Comparison of ENCODE assay signal across 8 cellular contexts in genomic region chr1:172531412-172531811, GRCh38. TPM values are rescaled to one million over a fixed set of nuclear protein-coding genes. Genes with fewer than 3 reads are reported as not detected.
DNase-seq lines count a peak whose midpoint lies in the region; ATAC-seq, FAIRE-seq and TF ChIP-seq lines count a peak whose summit lies in the region.

No MANE protein-coding gene starts in this region.

- intact Hi-C loops in GM12878 (cut with micrococcal nuclease; ENCODE audit: unreplicated experiment) = loop anchor here (5.0 kb wide), 1 partner anchor 1044 kb away; the partner anchor contains the start of gene PRRC2C

- DNase-seq in activated naive CD4-positive, alpha-beta T cell (lab: John Stamatoyannopoulos, UW) = no peak
- DNase-seq in GM12878 (ENCODE audit: low read depth, low spot score) (no peak), upper lobe of left lung (no peak), CD1c-positive myeloid dendritic cell (ENCODE audit: extremely low spot score) (no peak)

- POLR2A ChIA-PET in GM12878 (lab: Charles Lee) = interaction anchor here (0.8 kb wide), 1 partner anchor 1337 kb away, joined by 3 read pairs; the partner anchor contains the start of genes GAS5 and ZBTB37

- SMC1A ChIA-PET in GM12878 (lab: Charles Lee; ENCODE audit: uncharacterized antibody, unreplicated experiment) = interaction anchor here (0.7 to 0.9 kb wide), 2 partner anchors 14 to 398 kb away, joined by 3 read pairs; no protein-coding TSS in a partner anchor

- peak overlapping the region; percentile 74 for H3K9ac ChIP-seq in GM12878 (ENCODE audit: control insufficient read depth, insufficient read depth, low read length)

- in situ Hi-C loops in GM12878 (cut with MboI) = no loop called here

- H4K20me1 ChIP-seq in GM12878 (ENCODE audit: control insufficient read depth, insufficient read depth) = no peaks in the 10 kb centered on the region

- H2AFZ ChIP-seq in GM12878 (ENCODE audit: control insufficient read depth, low read depth, low read length) = peak overlapping the region; percentile 100

- TF ChIP-seq POLR2A in GM12878 (IDR thresholded peaks at IDR 0.05; ENCODE audit: low read depth, low read length) = no peak
- TF ChIP-seq POLR2A in upper lobe of left lung (IDR thresholded peaks at IDR 0.05) = no peak

- TF ChIP-seq EP300 in GM12878 (IDR thresholded peaks at IDR 0.05; ENCODE audit: borderline replicate concordance in 1 of 2, control insufficient read depth in 1 of 2, low read depth in 2 of 2, low read length in 2 of 2) (no peak), upper lobe of left lung (IDR thresholded peaks at IDR 0.05) (no peak)

- no TSS peak for BruUV-seq in GM12878 (replicated peaks; lab: Mats Ljungman, UMichigan)

- H3K9me3 Mint-ChIP-seq in activated naive CD4-positive, alpha-beta T cell treated with anti-CD3 and anti-CD28 coated beads, Interleukin-2, amount 50 U/mL, for 24 hours = no peaks in the 10 kb centered on the region

- peaks cover 34% of the 10 kb centered on the region for H3K79me2 ChIP-seq in GM12878 (ENCODE audit: control insufficient read depth, insufficient read depth, low read length)

- peak overlapping the region; percentile 85 for H3K4me3 ChIP-seq in GM12878
- H3K4me3 ChIP-seq in mesodermal cell (ENCODE audit: extremely low read depth, insufficient read depth, low read length, poor library complexity, severe bottlenecking) = peak overlapping the region; percentile 92
- H3K4me3 ChIP-seq in upper lobe of left lung = peak overlapping the region in 3 of 4 donors; percentile 74 to 97 (median 92)

- peaks cover 43% of the 10 kb centered on the region for H3K4me1 Mint-ChIP-seq in activated naive CD4-positive, alpha-beta T cell treated with anti-CD3 and anti-CD28 coated beads, Interleukin-2, amount 50 U/mL, for 24 hours

- ATAC-seq in GM12878 (no peak), upper lobe of left lung (ENCODE audit: low FRiP score in 2 of 2) (no peak), GM21529 (IDR thresholded peaks at IDR 0.05; ENCODE audit: unreplicated experiment) (no peak), GM21717 (IDR thresholded peaks at IDR 0.05; ENCODE audit: unreplicated experiment) (no peak)

- no peaks in the 10 kb centered on the region for H3K27me3 ChIP-seq in GM12878 (replicated peaks in 1 of 2; ENCODE audit: control insufficient read depth in 2 of 2, insufficient read depth in 2 of 2, low read length in 1 of 2)
- no peaks in the 10 kb centered on the region for H3K27me3 ChIP-seq in upper lobe of left lung

- 25% methylated on average over 2 of the region's 2 CpGs for WGBS in GM12878 (ENCODE audit: insufficient coverage, insufficient replicate concordance, low lambda C conversion rate, missing lambda C conversion rate)
- WGBS in mesodermal cell (ENCODE audit: insufficient coverage in 2 of 2), 2 experiments = 67% methylated on average over 1 of the region's 2 CpGs; no CpG with 5 or more reads in 1 of the 2 experiments
- 16 to 18% methylated on average over 2 of the region's 2 CpGs for WGBS in upper lobe of left lung, 2 donors

- H3K27ac ChIP-seq in GM12878 (ENCODE audit: control insufficient read depth, insufficient read depth) (peak overlapping the region; percentile 95; the same call in 1 of the 2 replicates), mesodermal cell (ENCODE audit: low read depth, low read length, severe bottlenecking) (no peak overlapping the region), upper lobe of left lung (peak overlapping the region; percentile 98 to 99 (median 99))

- peak overlapping the region; percentile 100 for H3K27ac Mint-ChIP-seq in activated naive CD4-positive, alpha-beta T cell treated with anti-CD3 and anti-CD28 coated beads, Interleukin-2, amount 50 U/mL, for 24 hours

- RAD21 ChIA-PET in GM12878 (lab: Charles Lee; ENCODE audit: unreplicated experiment) = no interaction called here

- peaks cover 6% of the 10 kb centered on the region for H3K27me3 Mint-ChIP-seq in activated naive CD4-positive, alpha-beta T cell treated with anti-CD3 and anti-CD28 coated beads, Interleukin-2, amount 50 U/mL, for 24 hours

- CTCF ChIA-PET in GM12878 (lab: Yijun Ruan, JAX) = interaction anchor here (0.7 to 1.2 kb wide), 3 partner anchors 14 to 895 kb away, joined by 3 to 4 read pairs (median 3); no protein-coding TSS in a partner anchor

- no peak for TF ChIP-seq RAD21 in GM12878 (IDR thresholded peaks at IDR 0.05; ENCODE audit: insufficient read depth, low read depth, low read length)

- H3K9me3 ChIP-seq in GM12878 (replicated peaks; ENCODE audit: control insufficient read depth, insufficient read depth, low read length) = no peaks in the 10 kb centered on the region
- H3K9me3 ChIP-seq in mesodermal cell (ENCODE audit: control insufficient read depth, low read length) = no peaks in the 10 kb centered on the region
- H3K9me3 ChIP-seq in upper lobe of left lung = no peaks in the 10 kb centered on the region

- TF ChIP-seq CTCF in GM12878 (IDR thresholded peaks at IDR 0.05 in 2 of 3, conservative IDR thresholded peaks at IDR 0.05 in 1 of 3; ENCODE audit: control insufficient read depth in 2 of 3, extremely low read depth in 1 of 3, insufficient read depth in 1 of 3, low read depth in 3 of 3, low read length in 3 of 3) (no peak), upper lobe of left lung (IDR thresholded peaks at IDR 0.05) (no peak)

- H3K36me3 Mint-ChIP-seq in activated naive CD4-positive, alpha-beta T cell treated with anti-CD3 and anti-CD28 coated beads, Interleukin-2, amount 50 U/mL, for 24 hours = no peaks in the 10 kb centered on the region

- H3K4me1 ChIP-seq in GM12878 (ENCODE audit: control insufficient read depth, insufficient read depth, low read length) = peaks cover 5% of the 10 kb centered on the region; the same call in 1 of the 2 replicates
- H3K4me1 ChIP-seq in mesodermal cell (ENCODE audit: control insufficient read depth, insufficient read depth, low read length, poor library complexity, severe bottlenecking) = peaks cover 19% of the 10 kb centered on the region
- H3K4me1 ChIP-seq in upper lobe of left lung = peaks cover 18 to 33% (median 31%) of the 10 kb centered on the region in 4 donors

- H3K4me2 ChIP-seq in GM12878 (ENCODE audit: control insufficient read depth, insufficient read depth) = peak overlapping the region; percentile 79

- FAIRE-seq in GM12878 (lab: Jason Lieb, UNC) = no peak

- H3K36me3 ChIP-seq in GM12878 (ENCODE audit: control insufficient read depth in 2 of 2, insufficient read depth in 2 of 2, low read length in 1 of 2) (no peaks in the 10 kb centered on the region), mesodermal cell (ENCODE audit: control insufficient read depth, insufficient read depth, low read length) (no peaks in the 10 kb centered on the region), upper lobe of left lung (no peaks in the 10 kb centered on the region)

- H3K4me3 Mint-ChIP-seq in activated naive CD4-positive, alpha-beta T cell treated with anti-CD3 and anti-CD28 coated beads, Interleukin-2, amount 50 U/mL, for 24 hours = peak overlapping the region; percentile 99

TF ChIP-seq in GM12878, 131 proteins besides CTCF, POLR2A, EP300 and RAD21:
- no peak for TF ChIP-seq NR2F1 (conservative IDR thresholded peaks at IDR 0.05)
- TF ChIP-seq FOXM1 (IDR thresholded peaks at IDR 0.05; ENCODE audit: low read depth, low read length) = no peak
- no peak for TF ChIP-seq NRF1 (conservative IDR thresholded peaks at IDR 0.05; ENCODE audit: low read depth, low read length)
TF ChIP-seq in GM12878: peak in this region for 0.

RNA-seq across cellular contexts. Expression of gene SUCO, which starts 1.5 kb away (rescaled TPM):
- total RNA-seq in GM12878 (2013; cell fraction: nucleolus; rRNA removed) = 95.0 and 95.3 TPM in 2 replicates
- total RNA-seq in GM12878 (2014; rRNA removed) (7.6 and 10.7 TPM in 2 replicates), GM12878 (2014; rRNA removed; fragmentation: Illumina TruSeq; extraction: Trizol) (13.5 TPM in 2 replicates), GM12878 (2021) (10.8 and 13.0 TPM in 2 replicates), upper lobe of left lung (10 to 100 TPM; 14.4 to 59.2 (median 29.5) TPM)
- 5.3 TPM for polyA plus RNA-seq in GM12878 (2011; ENCODE audit: low read depth)
- polyA plus RNA-seq in GM12878 (2011; rRNA removed) (15.3 and 28.1 TPM in 2 replicates), GM12878 (2014; fragmentation: Illumina TruSeq; extraction: Trizol) (10.6 and 13.8 TPM in 2 replicates), GM12878 (2014; fragmentation: Nextera tagmentation; extraction: Ambion mirVana) (1 to 10 TPM; 1.7 to 2.6 TPM), GM12878 (2014; rRNA removed) (6.1 and 8.3 TPM in 2 replicates), GM12878 (2016; fragmentation: Nextera tagmentation; extraction: Ambion mirVana) (1 to 10 TPM; 6.5 to 8.6 TPM)
- polyA plus RNA-seq in GM12878 (2011; cell fraction: cytosol; rRNA removed) = 3.6 and 3.7 TPM in 2 replicates
- 21.5 and 24.0 TPM in 2 replicates for polyA plus RNA-seq in GM12878 (2011; cell fraction: nucleus; rRNA removed)
- 8.6 and 10.5 TPM in 2 replicates for polyA plus RNA-seq in GM12878 (2012)
- 22.3 and 24.7 TPM in 2 replicates for polyA minus RNA-seq in GM12878 (2011; rRNA and poly(A)+ RNA removed)
- 13.8 and 16.5 TPM in 2 replicates for polyA minus RNA-seq in GM12878 (2011; cell fraction: cytosol; rRNA and poly(A)+ RNA removed)
- polyA minus RNA-seq in GM12878 (2011; cell fraction: nucleus; rRNA and poly(A)+ RNA removed) = 23.5 and 46.6 TPM in 2 replicates
- 53.0 TPM for polyA plus RNA-seq in mesodermal cell (2013, experiment 1 of 2)
- 60.8 TPM for polyA plus RNA-seq in mesodermal cell (2013, experiment 2 of 2)
